Comparison of ENCODE assay signal across 8 cellular contexts in the genomic region with DNA sequence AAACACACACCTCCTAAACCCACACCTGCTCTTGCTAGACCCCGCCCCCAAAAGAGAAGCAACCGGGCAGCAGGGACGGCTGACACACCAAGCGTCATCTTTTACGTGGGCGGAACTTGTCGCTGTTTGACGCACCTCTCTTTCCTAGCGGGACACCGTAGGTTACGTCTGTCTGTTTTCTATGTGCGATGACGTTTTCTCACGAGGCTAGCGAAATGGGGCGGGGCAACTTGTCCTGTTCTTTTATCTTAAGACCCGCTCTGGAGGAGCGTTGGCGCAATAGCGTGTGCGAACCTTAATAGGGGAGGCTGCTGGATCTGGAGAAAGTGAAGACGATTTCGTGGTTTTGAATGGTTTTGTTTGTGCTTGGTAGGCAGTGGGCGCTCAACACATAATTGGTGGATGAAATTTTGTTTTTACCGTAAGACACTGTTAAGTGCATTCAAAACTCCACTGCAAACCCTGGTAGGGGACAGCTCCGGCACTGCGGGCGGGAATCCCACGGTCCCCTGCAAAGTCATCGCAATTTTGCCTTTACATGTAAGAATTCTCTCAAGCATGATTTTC. TPM values are rescaled to one million over a fixed set of nuclear protein-coding genes. Genes with fewer than 3 reads are reported as not detected.
DNase-seq lines count a peak whose midpoint lies in the region; ATAC-seq and TF ChIP-seq lines count a peak whose summit lies in the region.

No MANE protein-coding gene starts in this region.

- H3K4me3 Mint-ChIP-seq in T-cell (peak overlapping the region; percentile 90 to 96 (median 95)), type B pancreatic cell (peak overlapping the region; percentile 99)

- intact Hi-C loops in heart right ventricle (cut with DNase I), result no loop called here

- peak overlapping the region; percentile 89 to 99 (median 94) for H3K27ac ChIP-seq in heart right ventricle

- ATAC-seq in HG02763 (IDR thresholded peaks at IDR 0.05; ENCODE audit: unreplicated experiment) (peak; percentile 87), T-cell (replicated peaks in 1 of 4) (peak; percentile 82 to 87 (median 84)), heart right ventricle (peak; percentile 85 to 95 (median 94))

- no peaks in the 10 kb centered on the region for H3K36me3 ChIP-seq in heart right ventricle

- no peak for TF ChIP-seq CTCF in GM12875 (IDR thresholded peaks at IDR 0.05; ENCODE audit: borderline replicate concordance, insufficient read depth, low read depth, low read length)
- TF ChIP-seq CTCF in heart right ventricle (IDR thresholded peaks at IDR 0.05), result no peak
- TF ChIP-seq CTCF in type B pancreatic cell (conservative IDR thresholded peaks at IDR 0.05), result peak; percentile 36

- H3K4me1 Mint-ChIP-seq in T-cell (peaks cover 33 to 44% (median 35%) of the 10 kb centered on the region in 3 donors), type B pancreatic cell (ENCODE audit: unreplicated experiment) (peaks cover 11% of the 10 kb centered on the region)

- H3K9me3 Mint-ChIP-seq in T-cell (peaks cover 3 to 8% (median 6%) of the 10 kb centered on the region in 3 donors), type B pancreatic cell (no peaks in the 10 kb centered on the region)

- H3K27ac Mint-ChIP-seq in T-cell, result peak overlapping the region; percentile 99
- H3K27ac Mint-ChIP-seq in type B pancreatic cell, result peak overlapping the region; percentile 100

- POLR2A ChIA-PET in T-cell (lab: Charles Lee), result interaction anchor here (0.5 to 1.2 kb wide), 3 partner anchors 12 to 1288 kb away, joined by 3 to 5 read pairs (median 3); a partner anchor contains a TSS

- peaks cover 0 to 8% (median 2%) of the 10 kb centered on the region in 11 donors for H3K9me3 ChIP-seq in heart right ventricle

- peaks cover 2 to 45% (median 22%) of the 10 kb centered on the region in 9 donors for H3K4me1 ChIP-seq in heart right ventricle

- no peaks in the 10 kb centered on the region for H3K27me3 ChIP-seq in heart right ventricle

- peak overlapping the region; percentile 67 for H3K4me3 ChIP-seq in GM12875 (ENCODE audit: low read depth, low read length)
- peak overlapping the region; percentile 55 to 95 (median 82) for H3K4me3 ChIP-seq in heart right ventricle

- 0 to 1% methylated on average over 30 of the region's 30 CpGs for WGBS in heart right ventricle, 2 donors

- H3K27me3 Mint-ChIP-seq in T-cell, result no peaks in the 10 kb centered on the region
- peaks cover 8% of the 10 kb centered on the region for H3K27me3 Mint-ChIP-seq in type B pancreatic cell

- peak; percentile 93 to 99 (median 97) for DNase-seq in NCI-H1417 (lab: John Stamatoyannopoulos, UW)
- DNase-seq in T-cell, result peak; percentile 79 to 99 (median 97)
- DNase-seq in amniotic epithelial cell (ENCODE audit: low read depth), result peak; percentile 100
- peak; percentile 85 to 98 for DNase-seq in heart right ventricle
- DNase-seq in pons (ENCODE audit: low spot score), result peak; percentile 99
- peak; percentile 90 for DNase-seq in type B pancreatic cell (ENCODE audit: extremely low spot score, unreplicated experiment)

- no peaks in the 10 kb centered on the region for H3K36me3 Mint-ChIP-seq in T-cell
- no peaks in the 10 kb centered on the region for H3K36me3 Mint-ChIP-seq in type B pancreatic cell

- CTCF ChIA-PET in T-cell (lab: Charles Lee), result no interaction called here

RNA-seq across cellular contexts. Expression of a gene that starts 0.5 kb away (rescaled TPM):
- 10 to 100 TPM; 17.8 to 29.3 (median 20.6) TPM for total RNA-seq in T-cell
- 10 to 100 TPM; 12.4 to 22.0 (median 15.9) TPM for total RNA-seq in heart right ventricle
- 10 to 100 TPM in 1 of 2 donors, 1 to 10 TPM in 1; 4.9 to 16.4 TPM for polyA plus RNA-seq in heart right ventricle
- total RNA-seq in type B pancreatic cell (ENCODE audit: low replicate concordance), result 15.1 and 18.7 TPM in 2 replicates

RNA-seq across cellular contexts. Expression of a gene that starts 44.2 kb away (rescaled TPM):
- under 1 TPM; 0.40 to 0.72 (median 0.56) TPM for total RNA-seq in T-cell
- 1 to 10 TPM in 9 of 10 donors, under 1 TPM in 1; 0.86 to 2.3 (median 1.4) TPM for total RNA-seq in heart right ventricle
- polyA plus RNA-seq in heart right ventricle, result under 1 TPM; 0.39 to 0.95 TPM
- 15.4 and 27.5 TPM in 2 replicates for total RNA-seq in type B pancreatic cell (ENCODE audit: low replicate concordance)

RNA-seq across cellular contexts. Expression of a gene that starts 49.7 kb away (rescaled TPM):
- not detected for total RNA-seq in T-cell
- not detected for total RNA-seq in heart right ventricle
- not detected for polyA plus RNA-seq in heart right ventricle
- not detected in 2 replicates for total RNA-seq in type B pancreatic cell (ENCODE audit: low replicate concordance)

Comparison
In these comparisons a context has a peak if more than half of its experiments do, and no peak if none do; other contexts are left out.
1. Peak in every context shown above with its lines: DNase-seq, ATAC-seq, H3K4me3 ChIP-seq and H3K27ac ChIP-seq.